Comparison of ENCODE assay signal across 1 cellular context in genomic region chr5:14142856-14143508, GRCh38.
TF ChIP-seq lines count a peak whose summit lies in the region.

Gene TRIO, plus strand, starts transcription at chr5:14143342. Its CDS starts 384 bp downstream, at chr5:14143726.

TF ChIP-seq in GM12878, 131 proteins besides CTCF, POLR2A, EP300 and RAD21 (continued from another document and continues in another):
- TF ChIP-seq, protein P1, sequence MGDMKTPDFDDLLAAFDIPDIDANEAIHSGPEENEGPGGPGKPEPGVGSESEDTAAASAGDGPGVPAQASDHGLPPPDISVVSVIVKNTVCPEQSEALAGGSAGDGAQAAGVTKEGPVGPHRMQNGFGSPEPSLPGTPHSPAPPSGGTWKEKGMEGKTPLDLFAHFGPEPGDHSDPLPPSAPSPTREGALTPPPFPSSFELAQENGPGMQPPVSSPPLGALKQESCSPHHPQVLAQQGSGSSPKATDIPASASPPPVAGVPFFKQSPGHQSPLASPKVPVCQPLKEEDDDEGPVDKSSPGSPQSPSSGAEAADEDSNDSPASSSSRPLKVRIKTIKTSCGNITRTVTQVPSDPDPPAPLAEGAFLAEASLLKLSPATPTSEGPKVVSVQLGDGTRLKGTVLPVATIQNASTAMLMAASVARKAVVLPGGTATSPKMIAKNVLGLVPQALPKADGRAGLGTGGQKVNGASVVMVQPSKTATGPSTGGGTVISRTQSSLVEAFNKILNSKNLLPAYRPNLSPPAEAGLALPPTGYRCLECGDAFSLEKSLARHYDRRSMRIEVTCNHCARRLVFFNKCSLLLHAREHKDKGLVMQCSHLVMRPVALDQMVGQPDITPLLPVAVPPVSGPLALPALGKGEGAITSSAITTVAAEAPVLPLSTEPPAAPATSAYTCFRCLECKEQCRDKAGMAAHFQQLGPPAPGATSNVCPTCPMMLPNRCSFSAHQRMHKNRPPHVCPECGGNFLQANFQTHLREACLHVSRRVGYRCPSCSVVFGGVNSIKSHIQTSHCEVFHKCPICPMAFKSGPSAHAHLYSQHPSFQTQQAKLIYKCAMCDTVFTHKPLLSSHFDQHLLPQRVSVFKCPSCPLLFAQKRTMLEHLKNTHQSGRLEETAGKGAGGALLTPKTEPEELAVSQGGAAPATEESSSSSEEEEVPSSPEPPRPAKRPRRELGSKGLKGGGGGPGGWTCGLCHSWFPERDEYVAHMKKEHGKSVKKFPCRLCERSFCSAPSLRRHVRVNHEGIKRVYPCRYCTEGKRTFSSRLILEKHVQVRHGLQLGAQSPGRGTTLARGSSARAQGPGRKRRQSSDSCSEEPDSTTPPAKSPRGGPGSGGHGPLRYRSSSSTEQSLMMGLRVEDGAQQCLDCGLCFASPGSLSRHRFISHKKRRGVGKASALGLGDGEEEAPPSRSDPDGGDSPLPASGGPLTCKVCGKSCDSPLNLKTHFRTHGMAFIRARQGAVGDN (IDR thresholded peaks at IDR 0.05): peak; percentile 40; the same call in 1 of the 2 replicates
- no peak for TF ChIP-seq KAT2A (conservative IDR thresholded peaks at IDR 0.05; ENCODE audit: control insufficient read depth, low read depth, low read length)
- TF ChIP-seq MTA3 (IDR thresholded peaks at IDR 0.05; ENCODE audit: borderline replicate concordance, low read length): no peak
- no peak for TF ChIP-seq FOS (IDR thresholded peaks at IDR 0.05; ENCODE audit: borderline replicate concordance, extremely low read depth, insufficient read length)
- no peak for TF ChIP-seq TCF7 (IDR thresholded peaks at IDR 0.05; ENCODE audit: borderline replicate concordance)
- TF ChIP-seq YBX1 (IDR thresholded peaks at IDR 0.05): no peak
- TF ChIP-seq CEBPB (IDR thresholded peaks at IDR 0.05; ENCODE audit: borderline replicate concordance in 1 of 2, low read depth in 2 of 2, low read length in 2 of 2): no peak
- peak; percentile 67 for TF ChIP-seq NBN (IDR thresholded peaks at IDR 0.05)
- TF ChIP-seq NRF1 (conservative IDR thresholded peaks at IDR 0.05; ENCODE audit: low read depth, low read length): no peak
- TF ChIP-seq SKIL (IDR thresholded peaks at IDR 0.05; ENCODE audit: low read depth, poor library complexity, severe bottlenecking): no peak
- no peak; the same call in 1 of the 2 replicates for TF ChIP-seq MXI1 (IDR thresholded peaks at IDR 0.05; ENCODE audit: low read depth, low read length)
- TF ChIP-seq RB1 (IDR thresholded peaks at IDR 0.05; ENCODE audit: borderline replicate concordance): peak; percentile 15; the same call in 1 of the 2 replicates
- TF ChIP-seq, protein P2, sequence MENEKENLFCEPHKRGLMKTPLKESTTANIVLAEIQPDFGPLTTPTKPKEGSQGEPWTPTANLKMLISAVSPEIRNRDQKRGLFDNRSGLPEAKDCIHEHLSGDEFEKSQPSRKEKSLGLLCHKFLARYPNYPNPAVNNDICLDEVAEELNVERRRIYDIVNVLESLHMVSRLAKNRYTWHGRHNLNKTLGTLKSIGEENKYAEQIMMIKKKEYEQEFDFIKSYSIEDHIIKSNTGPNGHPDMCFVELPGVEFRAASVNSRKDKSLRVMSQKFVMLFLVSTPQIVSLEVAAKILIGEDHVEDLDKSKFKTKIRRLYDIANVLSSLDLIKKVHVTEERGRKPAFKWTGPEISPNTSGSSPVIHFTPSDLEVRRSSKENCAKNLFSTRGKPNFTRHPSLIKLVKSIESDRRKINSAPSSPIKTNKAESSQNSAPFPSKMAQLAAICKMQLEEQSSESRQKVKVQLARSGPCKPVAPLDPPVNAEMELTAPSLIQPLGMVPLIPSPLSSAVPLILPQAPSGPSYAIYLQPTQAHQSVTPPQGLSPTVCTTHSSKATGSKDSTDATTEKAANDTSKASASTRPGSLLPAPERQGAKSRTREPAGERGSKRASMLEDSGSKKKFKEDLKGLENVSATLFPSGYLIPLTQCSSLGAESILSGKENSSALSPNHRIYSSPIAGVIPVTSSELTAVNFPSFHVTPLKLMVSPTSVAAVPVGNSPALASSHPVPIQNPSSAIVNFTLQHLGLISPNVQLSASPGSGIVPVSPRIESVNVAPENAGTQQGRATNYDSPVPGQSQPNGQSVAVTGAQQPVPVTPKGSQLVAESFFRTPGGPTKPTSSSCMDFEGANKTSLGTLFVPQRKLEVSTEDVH (IDR thresholded peaks at IDR 0.05; ENCODE audit: low read depth, partially characterized antibody): no peak
- peak; percentile 84 for TF ChIP-seq MEF2B (IDR thresholded peaks at IDR 0.05; ENCODE audit: partially characterized antibody, poor library complexity, severe bottlenecking)
- 0 out of 3 replicates have a peak, but pooled peaks of 1 of the 2 experiments have one; percentile 2 for TF ChIP-seq EGR1 (IDR thresholded peaks at IDR 0.05; ENCODE audit: borderline replicate concordance in 1 of 2, low read depth in 2 of 2, low read length in 2 of 2)
- TF ChIP-seq NKRF (conservative IDR thresholded peaks at IDR 0.05): peak; percentile 1; the same call in 1 of the 2 replicates
- TF ChIP-seq LARP7 (IDR thresholded peaks at IDR 0.05): peak; percentile 59
- TF ChIP-seq, protein P3, sequence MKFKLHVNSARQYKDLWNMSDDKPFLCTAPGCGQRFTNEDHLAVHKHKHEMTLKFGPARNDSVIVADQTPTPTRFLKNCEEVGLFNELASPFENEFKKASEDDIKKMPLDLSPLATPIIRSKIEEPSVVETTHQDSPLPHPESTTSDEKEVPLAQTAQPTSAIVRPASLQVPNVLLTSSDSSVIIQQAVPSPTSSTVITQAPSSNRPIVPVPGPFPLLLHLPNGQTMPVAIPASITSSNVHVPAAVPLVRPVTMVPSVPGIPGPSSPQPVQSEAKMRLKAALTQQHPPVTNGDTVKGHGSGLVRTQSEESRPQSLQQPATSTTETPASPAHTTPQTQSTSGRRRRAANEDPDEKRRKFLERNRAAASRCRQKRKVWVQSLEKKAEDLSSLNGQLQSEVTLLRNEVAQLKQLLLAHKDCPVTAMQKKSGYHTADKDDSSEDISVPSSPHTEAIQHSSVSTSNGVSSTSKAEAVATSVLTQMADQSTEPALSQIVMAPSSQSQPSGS (IDR thresholded peaks at IDR 0.05; ENCODE audit: low read length): no peak
- TF ChIP-seq RCOR1 (conservative IDR thresholded peaks at IDR 0.05; ENCODE audit: low read depth, low read length): no peak
- TF ChIP-seq ASH2L (IDR thresholded peaks at IDR 0.05; ENCODE audit: borderline replicate concordance, low read depth): no peak
- TF ChIP-seq SREBF2 (IDR thresholded peaks at IDR 0.05; ENCODE audit: low read length): no peak
- peak; percentile 61; the same call in 1 of the 2 replicates for TF ChIP-seq POLR2AphosphoS5 (IDR thresholded peaks at IDR 0.05; ENCODE audit: low read length)
- no peak for TF ChIP-seq NR2C1 (IDR thresholded peaks at IDR 0.05)
- no peak for TF ChIP-seq MYC (IDR thresholded peaks at IDR 0.05; ENCODE audit: insufficient read depth, insufficient read length, insufficient replicate concordance, low read length, severe bottlenecking)
- peak; percentile 9; the same call in 1 of the 2 replicates for TF ChIP-seq SMARCA5 (IDR thresholded peaks at IDR 0.05)
- peak; percentile 27; the same call in 1 of the 2 replicates for TF ChIP-seq PML (IDR thresholded peaks at IDR 0.05; ENCODE audit: low read length)
- no peak for TF ChIP-seq NR2C2 (IDR thresholded peaks at IDR 0.05; ENCODE audit: borderline replicate concordance, control insufficient read depth, insufficient read length, low read depth)
- TF ChIP-seq TARDBP (IDR thresholded peaks at IDR 0.05; ENCODE audit: borderline replicate concordance): no peak
- TF ChIP-seq JUNB (IDR thresholded peaks at IDR 0.05): no peak
- no peak for TF ChIP-seq SUZ12 (IDR thresholded peaks at IDR 0.05; ENCODE audit: unreplicated experiment)
- TF ChIP-seq IRF5 (IDR thresholded peaks at IDR 0.05; ENCODE audit: borderline replicate concordance): no peak
- no peak for TF ChIP-seq WRNIP1 (IDR thresholded peaks at IDR 0.05; ENCODE audit: borderline replicate concordance, low read depth, low read length)
- TF ChIP-seq, protein P4, sequence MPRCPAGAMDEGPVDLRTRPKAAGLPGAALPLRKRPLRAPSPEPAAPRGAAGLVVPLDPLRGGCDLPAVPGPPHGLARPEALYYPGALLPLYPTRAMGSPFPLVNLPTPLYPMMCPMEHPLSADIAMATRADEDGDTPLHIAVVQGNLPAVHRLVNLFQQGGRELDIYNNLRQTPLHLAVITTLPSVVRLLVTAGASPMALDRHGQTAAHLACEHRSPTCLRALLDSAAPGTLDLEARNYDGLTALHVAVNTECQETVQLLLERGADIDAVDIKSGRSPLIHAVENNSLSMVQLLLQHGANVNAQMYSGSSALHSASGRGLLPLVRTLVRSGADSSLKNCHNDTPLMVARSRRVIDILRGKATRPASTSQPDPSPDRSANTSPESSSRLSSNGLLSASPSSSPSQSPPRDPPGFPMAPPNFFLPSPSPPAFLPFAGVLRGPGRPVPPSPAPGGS (IDR thresholded peaks at IDR 0.05; ENCODE audit: borderline replicate concordance, insufficient read depth, low read depth, low read length, poor library complexity, severe bottlenecking): no peak
- TF ChIP-seq RELA (IDR thresholded peaks at IDR 0.05; ENCODE audit: borderline replicate concordance, partially characterized antibody): peak; percentile 63
- no peak for TF ChIP-seq CBX3 (IDR thresholded peaks at IDR 0.05; ENCODE audit: borderline replicate concordance, low read depth)
- TF ChIP-seq PAX5 (IDR thresholded peaks at IDR 0.05; ENCODE audit: borderline replicate concordance, low read depth, low read length): no peak
- TF ChIP-seq SRF (IDR thresholded peaks at IDR 0.05; ENCODE audit: low read depth in 2 of 2, low read length in 2 of 2): no peak
- no peak for TF ChIP-seq FOXM1 (IDR thresholded peaks at IDR 0.05; ENCODE audit: low read depth, low read length)
- TF ChIP-seq MEF2A (IDR thresholded peaks at IDR 0.05; ENCODE audit: insufficient read depth, low read depth, low read length): no peak
- no peak for TF ChIP-seq IRF4 (IDR thresholded peaks at IDR 0.05; ENCODE audit: low read depth, low read length)
- peak; percentile 12; the same call in 1 of the 2 replicates for TF ChIP-seq CREM (IDR thresholded peaks at IDR 0.05; ENCODE audit: low read depth)
- no peak for TF ChIP-seq SIX5 (IDR thresholded peaks at IDR 0.05; ENCODE audit: low read depth, low read length, severe bottlenecking)
- TF ChIP-seq STAT1 (conservative IDR thresholded peaks at IDR 0.05): no peak
- no peak for TF ChIP-seq HSF1 (IDR thresholded peaks at IDR 0.05; ENCODE audit: low read depth, low read length)
- TF ChIP-seq PKNOX1 (IDR thresholded peaks at IDR 0.05): 0 out of 2 replicates have a peak, but pooled peaks have one; percentile 19
